Comparison of ENCODE assay signal across 12 cellular contexts in the genomic region with DNA sequence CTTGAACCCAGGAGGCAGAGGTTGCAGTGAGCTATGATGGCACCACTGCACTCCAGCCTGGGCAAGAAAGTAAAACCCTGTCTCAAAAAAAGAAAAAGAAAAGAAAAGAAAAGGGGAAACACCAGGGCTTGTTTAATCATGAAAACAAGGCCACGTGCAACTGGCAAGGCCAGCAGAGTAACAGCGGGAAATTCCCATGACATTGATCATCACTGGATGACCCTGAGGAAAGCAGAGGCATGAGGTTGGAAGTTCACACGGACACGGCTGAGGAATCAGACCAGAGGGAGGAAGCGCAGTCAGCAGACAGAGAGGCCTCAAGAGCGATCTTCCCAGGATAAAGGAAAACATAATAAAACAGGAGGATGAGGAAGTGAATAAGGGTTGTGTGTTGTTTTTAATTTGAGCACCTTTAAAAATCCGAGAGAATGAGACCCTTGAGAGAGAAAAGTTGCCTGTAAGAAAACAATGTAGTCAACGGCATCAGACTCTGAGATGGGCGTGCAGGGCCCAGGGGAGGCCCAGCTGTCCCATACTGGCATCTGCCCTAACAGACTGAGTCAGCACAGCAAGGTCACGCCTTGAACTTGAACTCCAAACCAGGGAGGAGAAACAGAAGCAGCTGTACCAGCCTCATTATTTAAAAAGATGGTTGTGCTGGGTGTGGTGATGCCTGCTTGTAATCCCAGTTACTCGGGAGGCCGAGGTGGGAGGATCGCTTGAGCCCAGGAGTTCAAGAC. TPM values are rescaled to one million over a fixed set of nuclear protein-coding genes. Genes with fewer than 3 reads are reported as not detected.
DNase-seq lines count a peak whose midpoint lies in the region; ATAC-seq and TF ChIP-seq lines count a peak whose summit lies in the region.
"Not testable (repeated sequence)": the region's sequence is repeated elsewhere in the genome, so short reads cannot be mapped to it uniquely, and the experiment has no call there.
"Had no signal": no experiment of that assay in that cellular context is flagged by ENCODE, and none has a peak within 500 bp of the region (broad histone marks: within the 10 kb centered on the region; RNA-seq: fewer than 3 reads in every experiment).

No MANE protein-coding gene starts in this region.

- not testable (repeated sequence) for H3K4me3 ChIP-seq in HCT116 (replicated peaks in 1 of 2; ENCODE audit: low read depth in 1 of 2, low read length in 2 of 2); RWPE2 (ENCODE audit: severe bottlenecking); mammary epithelial cell (replicated peaks in 1 of 3; ENCODE audit: insufficient read depth in 1 of 3, low read depth in 2 of 3, low read length in 3 of 3); mucosa of descending colon; skeletal muscle cell (ENCODE audit: low read depth, low read length)

- H3K9me3 ChIP-seq in HCT116 (ENCODE audit: control insufficient read depth in 1 of 2, insufficient read depth in 1 of 2, low read depth in 1 of 2, low read length in 2 of 2); RWPE2 (ENCODE audit: severe bottlenecking); mammary epithelial cell (replicated peaks; ENCODE audit: insufficient read depth, low read length); mucosa of descending colon: not testable (repeated sequence)

- intact Hi-C loops in HCT116 (cut with micrococcal nuclease); mammary epithelial cell (cut with micrococcal nuclease); left ventricle myocardium superior (cut with micrococcal nuclease); mucosa of descending colon (cut with DNase I, micrococcal nuclease): not testable (repeated sequence)

- H3K4me1 ChIP-seq in HCT116 (ENCODE audit: control insufficient read depth in 1 of 2, insufficient read depth in 2 of 2, low read length in 2 of 2); RWPE2 (ENCODE audit: insufficient read depth, poor library complexity, severe bottlenecking); mammary epithelial cell (ENCODE audit: insufficient read depth, low read length); mucosa of descending colon (ENCODE audit: low read depth): not testable (repeated sequence)

- not testable (repeated sequence) for TF ChIP-seq RAD21 in HCT116 (IDR thresholded peaks at IDR 0.05; ENCODE audit: low read depth)

- H3K9ac ChIP-seq in HCT116 (ENCODE audit: low read length); mammary epithelial cell (ENCODE audit: insufficient read depth, low read length): not testable (repeated sequence)

- not testable (repeated sequence) for TF ChIP-seq POLR2A in HCT116 (IDR thresholded peaks at IDR 0.05; ENCODE audit: borderline replicate concordance, extremely low read depth, insufficient read depth, insufficient read length)

- not testable (repeated sequence) for H3K27me3 ChIP-seq in HCT116 (ENCODE audit: insufficient read depth, low read length); RWPE2 (ENCODE audit: insufficient read depth, poor library complexity, severe bottlenecking); mammary epithelial cell (ENCODE audit: insufficient read depth, low read length)

- not testable (repeated sequence) for H4K20me1 ChIP-seq in HCT116 (ENCODE audit: insufficient read depth); mammary epithelial cell (ENCODE audit: insufficient read depth, low read length)

- BruUV-seq in HCT116 (replicated peaks; lab: Mats Ljungman, UMichigan); mammary epithelial cell (replicated peaks; lab: Mats Ljungman, UMichigan): not testable (repeated sequence)

- not testable (repeated sequence) for H3K79me2 ChIP-seq in HCT116 (ENCODE audit: insufficient read depth, low read length); mammary epithelial cell (ENCODE audit: insufficient read depth, low read length)

- not testable (repeated sequence) for H3K27ac ChIP-seq in HCT116 (ENCODE audit: low read depth, low read length); RWPE2 (ENCODE audit: poor library complexity, severe bottlenecking); mammary epithelial cell (ENCODE audit: insufficient read depth, low read depth, low read length)

- not testable (repeated sequence) for H3K36me3 ChIP-seq in HCT116 (ENCODE audit: control insufficient read depth in 1 of 2, insufficient read depth in 2 of 2, low read length in 2 of 2); RWPE2 (ENCODE audit: low read depth); mammary epithelial cell (ENCODE audit: insufficient read depth, low read length); mucosa of descending colon (ENCODE audit: low read depth)

- not testable (repeated sequence) for H2AFZ ChIP-seq in HCT116 (ENCODE audit: low read depth, low read length, poor library complexity, severe bottlenecking); mammary epithelial cell (ENCODE audit: low read depth, low read length)

- POLR2A ChIA-PET in HCT116 (lab: Charles Lee): not testable (repeated sequence)

- 73% methylated on average over 3 of the region's 13 CpGs for whole genome bisulfite sequencing in mammary epithelial cell (ENCODE audit: low coverage, missing lambda C conversion rate)

- not testable (repeated sequence) for TF ChIP-seq CTCF in HCT116 (IDR thresholded peaks at IDR 0.05 in 2 of 3, conservative IDR thresholded peaks at IDR 0.05 in 1 of 3; ENCODE audit: borderline replicate concordance in 1 of 3, insufficient read depth in 1 of 3, low read depth in 2 of 3, low read length in 2 of 3); RWPE2 (IDR thresholded peaks at IDR 0.05; ENCODE audit: poor library complexity, severe bottlenecking); mammary epithelial cell (conservative IDR thresholded peaks at IDR 0.05 in 1 of 2, IDR thresholded peaks at IDR 0.05 in 1 of 2; ENCODE audit: extremely low read depth in 1 of 2, insufficient read depth in 1 of 2, low read depth in 1 of 2, low read length in 2 of 2); mucosa of descending colon (IDR thresholded peaks at IDR 0.05)

- not testable (repeated sequence) for H3K4me2 ChIP-seq in HCT116 (ENCODE audit: low read length); mammary epithelial cell (ENCODE audit: insufficient read depth, low read depth, low read length)

- CTCF ChIA-PET in HCT116 (lab: Charles Lee); mammary epithelial cell (lab: Charles Lee; ENCODE audit: low non-redundant PET): not testable (repeated sequence)

- peak; percentile 40; the same call in 1 of the 2 replicates for ATAC-seq in HCT116
- ATAC-seq in RWPE2 (ENCODE audit: low read depth): peak; percentile 61
- ATAC-seq in left ventricle myocardium superior: peak; percentile 52
- ATAC-seq in mucosa of descending colon: peak; percentile 34

- in situ Hi-C loops in mammary epithelial cell (cut with MboI; ENCODE audit: low sequenced_read_pairs in 2 of 2): not testable (repeated sequence)

- dilution Hi-C loops in mammary epithelial cell (cut with HindIII; ENCODE audit: low sequenced_read_pairs): not testable (repeated sequence)

- RAD21 ChIA-PET in HCT116 (lab: Charles Lee; ENCODE audit: low non-redundant PET in 1 of 2, low total read pairs in 2 of 2, uncharacterized antibody in 2 of 2, unreplicated experiment in 2 of 2): not testable (repeated sequence)

- H3K9me2 ChIP-seq in HCT116 (ENCODE audit: insufficient read depth): not testable (repeated sequence)

- peak; percentile 72 for DNase-seq in A172 (ENCODE audit: low spot score)
- DNase-seq in HCT116 (ENCODE audit: low read depth, low spot score); RWPE2 (ENCODE audit: low spot score); left ventricle myocardium superior; mucosa of descending colon: not testable (repeated sequence)
- DNase-seq in mammary epithelial cell: peak; percentile 77
- DNase-seq in fibroblast of peridontal ligament (ENCODE audit: extremely low read depth): peak; percentile 54
- peak; percentile 11 for DNase-seq in skeletal muscle cell (ENCODE audit: low read depth)

RNA-seq across cellular contexts. Expression of a gene that starts 33.5 kb away (rescaled TPM):
- 171 and 184 TPM in 2 replicates for total RNA-seq in A172 (2014; rRNA removed; shearing (Covaris generic))
- 115 TPM for total RNA-seq in HCT116 (2021; ENCODE audit: unreplicated experiment)
- polyA plus RNA-seq in HCT116 (2012): 43.2 and 48.4 TPM in 2 replicates
- 10 to 100 TPM; 47.5 to 78.7 TPM for total RNA-seq in mammary epithelial cell
- 43.7 TPM for polyA plus RNA-seq in mammary epithelial cell
- 14.2 TPM for polyA minus RNA-seq in mammary epithelial cell
- 43.2 TPM for total RNA-seq in left ventricle myocardium superior
- total RNA-seq in mucosa of descending colon: 10 to 100 TPM; 49.3 to 72.8 (median 51.3) TPM

RNA-seq across cellular contexts. Expression of a gene that starts 38.4 kb away (rescaled TPM):
- total RNA-seq in A172 (2014; rRNA removed; shearing (Covaris generic)): not detected in 2 replicates
- not detected for total RNA-seq in HCT116 (2021; ENCODE audit: unreplicated experiment)
- 0.04 and 0.16 TPM in 2 replicates for polyA plus RNA-seq in HCT116 (2012)
- under 1 TPM in 1 of 2 donors, not detected in 1; 0.38 TPM for total RNA-seq in mammary epithelial cell
- polyA plus RNA-seq in mammary epithelial cell: not detected
- not detected for polyA minus RNA-seq in mammary epithelial cell
- not detected for total RNA-seq in left ventricle myocardium superior
- not detected for total RNA-seq in mucosa of descending colon

RNA-seq across cellular contexts. Expression of a gene that starts 51.5 kb away (rescaled TPM):
- not detected in 2 replicates for total RNA-seq in A172 (2014; rRNA removed; shearing (Covaris generic))
- total RNA-seq in HCT116 (2021; ENCODE audit: unreplicated experiment) (not detected), mammary epithelial cell (not detected), left ventricle myocardium superior (not detected), mucosa of descending colon (under 1 TPM in 1 of 3 donors, not detected in 2; 0.44 TPM)
- polyA plus RNA-seq in HCT116 (2012): not detected in 2 replicates
- polyA plus RNA-seq in mammary epithelial cell: not detected
- polyA minus RNA-seq in mammary epithelial cell: not detected
- total RNA-seq: activated CD4-positive, alpha-beta T cell treated with anti-CD3 and anti-CD28 coated beads for 36 hours; natural killer cell treated with Interleukin-12 subunit alpha and Interleukin-12 subunit beta and Interleukin-15 and Interleukin-18, amount 100 ng/mL, for 72 hours; progenitor cell of endocrine pancreas; temporal lobe had no signal
